ENCODE assay signal across 18 cellular contexts in genomic region chr6:169101036-169101805, GRCh38.
"Had no signal": no experiment of that assay in that cellular context is flagged by ENCODE, and none has a peak within 500 bp of the region (broad histone marks: within the 10 kb centered on the region; RNA-seq: fewer than 3 reads in every experiment).

No MANE protein-coding gene starts in this region.

- H3K36me3 ChIP-seq: cardiac muscle cell, esophagus squamous epithelium, pancreas, spleen, upper lobe of right lung had no signal

- H3K9me3 ChIP-seq: esophagus squamous epithelium, pancreas, testis, upper lobe of right lung had no signal

- ATAC-seq: activated CD4-positive, CD25-positive, alpha-beta regulatory T cell treated with anti-CD3 and anti-CD28 coated beads, Interleukin-2, amount 50 U/mL, for 24 hours; activated CD8-positive, alpha-beta T cell treated with anti-CD3 and anti-CD28 coated beads, Interleukin-2, amount 10 ng/mL, durations not matched to agents 7 days and 5 days; naive thymus-derived CD4-positive, alpha-beta T cell; pancreas; sciatic nerve; stimulated activated memory B cell treated with anti-CD40 and anti-IgM and Interleukin-4, amounts not matched to agents 10 μg/mL and 1 μg/mL and 100 μg/mL, for 72 hours; upper lobe of right lung had no signal

- H3K27ac ChIP-seq: cardiac muscle cell, esophagus squamous epithelium, pancreas, spleen, testis, upper lobe of right lung had no signal

- H3K4me1 ChIP-seq: esophagus squamous epithelium, pancreas, spleen, testis, upper lobe of right lung had no signal

- H3K27me3 ChIP-seq: cardiac muscle cell, esophagus squamous epithelium, testis, upper lobe of right lung had no signal

- DNase-seq: activated CD4-positive, alpha-beta T cell treated with anti-CD3 and anti-CD28 coated beads, Interleukin-2, amount 10 ng/mL, durations not matched to agents 7 days and 5 days; activated CD8-positive, alpha-beta T cell treated with anti-CD3 and anti-CD28 coated beads, Interleukin-2, amount 10 ng/mL, durations not matched to agents 7 days and 5 days; activated naive CD4-positive, alpha-beta T cell treated with anti-CD3 and anti-CD28 coated beads for 36 hours; activated T-cell treated with anti-CD3 and anti-CD28 coated beads, Interleukin-2, amount 50 U/mL, for 24 hours; anterior cingulate cortex; dermis blood vessel endothelial cell; effector memory CD4-positive, alpha-beta T cell; esophagus squamous epithelium; naive thymus-derived CD4-positive, alpha-beta T cell; pancreas; spleen; stimulated activated CD4-positive, alpha-beta T cell treated with anti-CD3 and anti-CD28 coated beads, Interleukin-4, amount 100 ng/mL, for 4 hours; testis; upper lobe of right lung had no signal

- H3K4me3 ChIP-seq: cardiac muscle cell, esophagus squamous epithelium, pancreas, spleen, testis, upper lobe of right lung had no signal
